In the genomic region with DNA sequence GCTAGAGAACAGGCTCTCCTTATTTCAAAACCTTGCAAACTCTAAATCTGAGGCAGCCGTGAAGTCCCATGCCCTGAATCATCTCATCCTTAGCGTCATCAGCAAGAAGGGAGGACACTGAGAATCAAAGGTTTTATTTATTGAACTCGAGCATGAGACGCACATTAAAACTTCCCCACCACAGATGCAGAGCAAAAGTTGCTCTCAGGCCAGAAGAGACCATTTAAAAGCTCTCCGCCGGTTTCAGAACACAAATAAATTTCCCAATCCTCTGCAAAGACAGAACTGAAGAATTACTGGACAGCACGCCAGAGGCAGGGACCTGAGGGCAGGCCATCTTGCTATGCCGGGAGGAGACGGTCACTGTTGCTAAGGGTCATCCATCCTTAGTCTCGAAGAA, we compare ENCODE assay signal across 1 cellular context.
TF ChIP-seq lines count a peak whose summit lies in the region.

No MANE protein-coding gene starts in this region.

TF ChIP-seq in endothelial cell of umbilical vein, 7 proteins besides CTCF, POLR2A, EP300 and RAD21:
- TF ChIP-seq POLR2AphosphoS5 (IDR thresholded peaks at IDR 0.05; ENCODE audit: insufficient read depth, low read depth, low read length) = no peak
- TF ChIP-seq MYC (IDR thresholded peaks at IDR 0.05; ENCODE audit: low read depth, low read length) = no peak
- TF ChIP-seq EZH2 (IDR thresholded peaks at IDR 0.05; ENCODE audit: borderline replicate concordance, low read depth, low read length, severe bottlenecking) = no peak
